ENCODE assay signal across 19 cellular contexts in the genomic region with DNA sequence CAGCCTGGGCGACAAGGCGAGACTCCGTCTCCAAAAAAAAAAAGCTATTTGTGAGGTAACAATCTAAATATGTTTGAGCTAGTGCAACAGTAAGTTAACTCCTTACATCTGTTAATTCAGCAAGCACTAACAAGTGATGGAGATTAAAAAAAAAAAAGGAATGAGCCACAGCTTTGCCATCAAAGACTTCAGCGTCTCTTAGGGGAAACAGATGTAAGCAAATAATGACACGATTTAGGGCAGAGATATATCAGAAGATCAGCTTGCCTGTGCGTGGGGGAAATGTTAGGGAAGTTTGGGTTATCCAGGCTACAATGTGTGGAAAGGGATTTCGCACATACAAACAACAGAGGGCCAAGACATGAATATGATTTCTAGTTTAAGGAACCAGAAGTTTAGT. TPM values are rescaled to one million over a fixed set of nuclear protein-coding genes. Genes with fewer than 3 reads are reported as not detected.
A peak's percentile ranks its signal among the peaks of the same experiment; 100 is the strongest.
DNase-seq lines count a peak whose midpoint lies in the region; ATAC-seq, FAIRE-seq and TF ChIP-seq lines count a peak whose summit lies in the region.
"Had no signal": no experiment of that assay in that cellular context is flagged by ENCODE, and none has a peak within 500 bp of the region (broad histone marks: within the 10 kb centered on the region; RNA-seq: fewer than 3 reads in every experiment).

No MANE protein-coding gene starts in this region.

- no peak for TF ChIP-seq CTCF in DOHH2 (IDR thresholded peaks at IDR 0.05; ENCODE audit: low read depth, low read length, poor library complexity, severe bottlenecking)
- TF ChIP-seq CTCF in astrocyte (IDR thresholded peaks at IDR 0.05; ENCODE audit: insufficient read depth, low read depth, low read length): no peak
- no peak for TF ChIP-seq CTCF in neural progenitor cell (IDR thresholded peaks at IDR 0.05)

- peaks cover 49% of the 10 kb centered on the region for H3K79me2 ChIP-seq in DOHH2 (ENCODE audit: control insufficient read depth, low read length)
- H3K79me2 ChIP-seq in astrocyte (ENCODE audit: insufficient read depth, low read length): peaks cover 24% of the 10 kb centered on the region
- H3K79me2 ChIP-seq in neural progenitor cell (ENCODE audit: low read depth): peaks cover 42% of the 10 kb centered on the region

- H3K27ac ChIP-seq in DOHH2 (ENCODE audit: low read depth, low read length) (peak overlapping the region; percentile 96), astrocyte (ENCODE audit: low read depth, low read length) (no peak overlapping the region), neural progenitor cell (no peak overlapping the region)
- H3K27ac ChIP-seq: parathyroid adenoma had no signal

- FAIRE-seq in astrocyte (lab: Jason Lieb, UNC): no peak
- FAIRE-seq: bronchial epithelial cell had no signal

- H3K27ac Mint-ChIP-seq in activated CD8-positive, alpha-beta memory T cell treated with anti-CD3 and anti-CD28 coated beads, Interleukin-2, amount 10 ng/mL, durations not matched to agents 7 days and 5 days: no peak overlapping the region
- H3K27ac Mint-ChIP-seq in astrocyte (ENCODE audit: unreplicated experiment) (peak overlapping the region; percentile 13), neural progenitor cell (no peak overlapping the region)
- H3K27ac Mint-ChIP-seq: activated naive CD8-positive, alpha-beta T cell treated with anti-CD3 and anti-CD28 coated beads for 36 hours had no signal

- peaks cover 78% of the 10 kb centered on the region for H3K4me1 ChIP-seq in DOHH2 (ENCODE audit: control insufficient read depth, low read length)
- peaks cover 13% of the 10 kb centered on the region for H3K4me1 ChIP-seq in astrocyte (ENCODE audit: insufficient read depth, low read length)
- peaks cover 11% of the 10 kb centered on the region for H3K4me1 ChIP-seq in neural progenitor cell

- no peaks in the 10 kb centered on the region for H3K27me3 Mint-ChIP-seq in activated CD8-positive, alpha-beta memory T cell treated with anti-CD3 and anti-CD28 coated beads, Interleukin-2, amount 10 ng/mL, durations not matched to agents 7 days and 5 days
- H3K27me3 Mint-ChIP-seq in astrocyte (ENCODE audit: low read depth, unreplicated experiment) (no peaks in the 10 kb centered on the region), neural progenitor cell (ENCODE audit: insufficient read depth, low read depth) (peaks cover 10% of the 10 kb centered on the region)
- H3K27me3 Mint-ChIP-seq: activated naive CD8-positive, alpha-beta T cell treated with anti-CD3 and anti-CD28 coated beads for 36 hours had no signal

- H3K27me3 ChIP-seq in DOHH2 (ENCODE audit: control insufficient read depth, low read length): no peaks in the 10 kb centered on the region
- no peaks in the 10 kb centered on the region for H3K27me3 ChIP-seq in astrocyte (ENCODE audit: insufficient read depth, low read length)
- H3K27me3 ChIP-seq in neural progenitor cell: no peaks in the 10 kb centered on the region
- H3K27me3 ChIP-seq: esophagus muscularis mucosa, sigmoid colon had no signal

- H3K4me3 Mint-ChIP-seq in activated CD8-positive, alpha-beta memory T cell treated with anti-CD3 and anti-CD28 coated beads, Interleukin-2, amount 10 ng/mL, durations not matched to agents 7 days and 5 days: peak overlapping the region; percentile 1
- H3K4me3 Mint-ChIP-seq in astrocyte (ENCODE audit: unreplicated experiment) (peak overlapping the region; percentile 80), neural progenitor cell (peak overlapping the region; percentile 3)
- H3K4me3 Mint-ChIP-seq: activated naive CD8-positive, alpha-beta T cell treated with anti-CD3 and anti-CD28 coated beads for 36 hours had no signal

- H2AFZ ChIP-seq in astrocyte (ENCODE audit: low read depth, low read length) (no peak overlapping the region), neural progenitor cell (replicated peaks) (no peak overlapping the region)
- H2AFZ ChIP-seq: parathyroid adenoma had no signal

- no peaks in the 10 kb centered on the region for H3K9me2 ChIP-seq in DOHH2 (replicated peaks; ENCODE audit: control insufficient read depth, low read length)

- CTCF ChIA-PET in activated CD8-positive, alpha-beta memory T cell treated with anti-CD3 and anti-CD28 coated beads, Interleukin-2, amount 10 ng/mL, durations not matched to agents 7 days and 5 days (lab: Charles Lee): interaction anchor here (2.4 kb wide), 1 partner anchor 30 kb away, joined by 5 read pairs; no protein-coding TSS in a partner anchor

- peaks cover 30% of the 10 kb centered on the region for H3K36me3 ChIP-seq in DOHH2 (ENCODE audit: control insufficient read depth, low read length)
- no peaks in the 10 kb centered on the region for H3K36me3 ChIP-seq in astrocyte (ENCODE audit: insufficient read depth, low read length)
- H3K36me3 ChIP-seq in neural progenitor cell: no peaks in the 10 kb centered on the region
- H3K36me3 ChIP-seq: sigmoid colon had no signal

- H3K4me1 Mint-ChIP-seq in activated CD8-positive, alpha-beta memory T cell treated with anti-CD3 and anti-CD28 coated beads, Interleukin-2, amount 10 ng/mL, durations not matched to agents 7 days and 5 days: peaks cover 37% of the 10 kb centered on the region
- H3K4me1 Mint-ChIP-seq in astrocyte (ENCODE audit: low read depth, unreplicated experiment): peaks cover 16% of the 10 kb centered on the region
- peaks cover 12% of the 10 kb centered on the region for H3K4me1 Mint-ChIP-seq in neural progenitor cell

- H3K4me2 ChIP-seq in DOHH2 (ENCODE audit: low read length) (peak overlapping the region; percentile 97), astrocyte (ENCODE audit: low read length) (no peak overlapping the region), neural progenitor cell (no peak overlapping the region)

- no peak for ATAC-seq in activated CD8-positive, alpha-beta memory T cell treated with anti-CD3 and anti-CD28 coated beads, Interleukin-2, amount 10 ng/mL, durations not matched to agents 7 days and 5 days
- no peak for ATAC-seq in GM18861 (IDR thresholded peaks at IDR 0.05; ENCODE audit: unreplicated experiment)
- ATAC-seq: mucosa of descending colon had no signal

- peak overlapping the region; percentile 75 for H3K4me3 ChIP-seq in DOHH2 (ENCODE audit: low read length)
- no peak overlapping the region for H3K4me3 ChIP-seq in astrocyte (ENCODE audit: insufficient read depth, low read depth, low read length)
- H3K4me3 ChIP-seq in neural progenitor cell: no peak overlapping the region
- H3K4me3 ChIP-seq: HAP-1, mucosa of descending colon, sigmoid colon had no signal

- H3K36me3 Mint-ChIP-seq in activated CD8-positive, alpha-beta memory T cell treated with anti-CD3 and anti-CD28 coated beads, Interleukin-2, amount 10 ng/mL, durations not matched to agents 7 days and 5 days: peaks cover 14% of the 10 kb centered on the region
- peaks cover 6% of the 10 kb centered on the region for H3K36me3 Mint-ChIP-seq in astrocyte (ENCODE audit: low read depth, unreplicated experiment)
- peaks cover 21% of the 10 kb centered on the region for H3K36me3 Mint-ChIP-seq in neural progenitor cell

- peaks cover 57% of the 10 kb centered on the region for H3F3A ChIP-seq in DOHH2 (ENCODE audit: control insufficient read depth, insufficient read depth)
- peaks cover 9% of the 10 kb centered on the region for H3F3A ChIP-seq in neural progenitor cell (ENCODE audit: low read depth)

- H3K9me3 Mint-ChIP-seq in activated CD8-positive, alpha-beta memory T cell treated with anti-CD3 and anti-CD28 coated beads, Interleukin-2, amount 10 ng/mL, durations not matched to agents 7 days and 5 days (ENCODE audit: low read depth): no peaks in the 10 kb centered on the region
- H3K9me3 Mint-ChIP-seq in astrocyte (ENCODE audit: unreplicated experiment): no peaks in the 10 kb centered on the region
- H3K9me3 Mint-ChIP-seq in neural progenitor cell: no peaks in the 10 kb centered on the region
- H3K9me3 Mint-ChIP-seq: activated naive CD8-positive, alpha-beta T cell treated with anti-CD3 and anti-CD28 coated beads for 36 hours had no signal

- DNase-seq in activated CD8-positive, alpha-beta memory T cell treated with anti-CD3 and anti-CD28 coated beads, Interleukin-2, amount 10 ng/mL, durations not matched to agents 7 days and 5 days: no peak
- no peak for DNase-seq in activated CD8-positive, alpha-beta memory T cell treated with anti-CD3 and anti-CD28 coated beads for 24 hours
- DNase-seq in astrocyte (ENCODE audit: low read depth) (no peak), neural progenitor cell (ENCODE audit: low spot score) (no peak), GDM1 (lab: John Stamatoyannopoulos, UW) (no peak), DMS79 (lab: John Stamatoyannopoulos, UW) (no peak)
- DNase-seq: activated naive CD8-positive, alpha-beta T cell treated with anti-CD3 and anti-CD28 coated beads for 36 hours; COR-L47; mucosa of descending colon; NCI-H1417; NCI-H526; sigmoid colon; T1000 had no signal

- H4K20me1 ChIP-seq in DOHH2 (ENCODE audit: control insufficient read depth, insufficient read depth, low read depth, low read length): peaks cover 10% of the 10 kb centered on the region
- peaks cover 13% of the 10 kb centered on the region for H4K20me1 ChIP-seq in astrocyte (ENCODE audit: insufficient read depth, low read length)
- H4K20me1 ChIP-seq in neural progenitor cell (ENCODE audit: low read depth): peaks cover 17% of the 10 kb centered on the region

- H3K9me3 ChIP-seq in DOHH2 (ENCODE audit: control insufficient read depth, insufficient read depth, low read length) (no peaks in the 10 kb centered on the region), astrocyte (ENCODE audit: insufficient read depth, low read depth, low read length) (no peaks in the 10 kb centered on the region), neural progenitor cell (ENCODE audit: low read depth) (no peaks in the 10 kb centered on the region)
- H3K9me3 ChIP-seq: esophagus muscularis mucosa, HAP-1, mucosa of descending colon, sigmoid colon had no signal

- H3K9ac ChIP-seq in astrocyte (ENCODE audit: low read length): no peak overlapping the region
- H3K9ac ChIP-seq in neural progenitor cell: no peak overlapping the region
- H3K9ac ChIP-seq: parathyroid adenoma had no signal

RNA-seq across cellular contexts. Expression of a gene that starts 2.2 kb away (rescaled TPM):
- total RNA-seq in activated CD8-positive, alpha-beta memory T cell treated with anti-CD3 and anti-CD28 coated beads, Interleukin-2, amount 10 ng/mL, durations not matched to agents 7 days and 5 days: 10 to 100 TPM; 35.0 to 49.5 TPM
- total RNA-seq in astrocyte: 28.0 and 28.1 TPM in 2 replicates
- total RNA-seq in neural progenitor cell (ENCODE audit: low replicate concordance): 85.0 and 130 TPM in 2 replicates

RNA-seq across cellular contexts. Expression of a gene that starts 33.3 kb away (rescaled TPM):
- 100 to 1,000 TPM; 385 to 405 TPM for total RNA-seq in activated CD8-positive, alpha-beta memory T cell treated with anti-CD3 and anti-CD28 coated beads, Interleukin-2, amount 10 ng/mL, durations not matched to agents 7 days and 5 days
- total RNA-seq in astrocyte (259 and 272 TPM in 2 replicates), neural progenitor cell (ENCODE audit: low replicate concordance) (516 and 903 TPM in 2 replicates)

Comparison
In these comparisons a context has a peak if more than half of its experiments do, and no peak if none do; other contexts are left out.
1. H3K4me3 Mint-ChIP-seq: peak in every context shown above with its lines; median percentile 80 in astrocyte; 3 in neural progenitor cell; 1 in activated CD8-positive, alpha-beta memory T cell treated with anti-CD3 and anti-CD28 coated beads, Interleukin-2, amount 10 ng/mL, durations not matched to agents 7 days and 5 days.